15 cellular contexts compared by ENCODE assay signal in genomic region chr5:62124266-62124665, GRCh38.
DNase-seq lines count a peak whose midpoint lies in the region.
"Had no signal": no experiment of that assay in that cellular context is flagged by ENCODE, and none has a peak within 500 bp of the region (broad histone marks: within the 10 kb centered on the region; RNA-seq: fewer than 3 reads in every experiment).

No MANE protein-coding gene starts in this region.

- H2AFZ ChIP-seq in trophoblast cell (ENCODE audit: insufficient read depth, low read length, poor library complexity): no peak overlapping the region
- no peak overlapping the region for H2AFZ ChIP-seq in GM23248

- H3K18ac ChIP-seq in trophoblast cell (ENCODE audit: low read length): no peak overlapping the region

- no peak overlapping the region for H2AK5ac ChIP-seq in trophoblast cell (ENCODE audit: low read length)

- H2BK5ac ChIP-seq in trophoblast cell (ENCODE audit: low read depth, low read length, poor library complexity): no peak overlapping the region

- no peaks in the 10 kb centered on the region for H3K4me1 ChIP-seq in trophoblast cell (ENCODE audit: control insufficient read depth in 1 of 2, insufficient read depth in 2 of 2, low read length in 2 of 2)
- no peaks in the 10 kb centered on the region for H3K4me1 ChIP-seq in GM23248 (ENCODE audit: insufficient read depth)
- H3K4me1 ChIP-seq: SJCRH30 had no signal

- no peak overlapping the region for H3K4ac ChIP-seq in trophoblast cell (ENCODE audit: low read depth, low read length)

- H3K23ac ChIP-seq in trophoblast cell (ENCODE audit: low read length): no peak overlapping the region

- H4K91ac ChIP-seq in trophoblast cell (ENCODE audit: low read depth, low read length): no peak overlapping the region

- WGBS in trophoblast cell (ENCODE audit: extremely low coverage, insufficient coverage, insufficient read length): no CpG with 5 or more reads among the region's 6 CpGs
- 39 to 45% methylated on average over 6 of the region's 6 CpGs for WGBS in GM23248 (ENCODE audit: low coverage in 1 of 2, low lambda C conversion rate in 2 of 2, missing lambda C conversion rate in 2 of 2), 2 experiments

- H3K27ac ChIP-seq in trophoblast cell (ENCODE audit: low read depth, low read length) (no peak overlapping the region), GM23248 (no peak overlapping the region)
- H3K27ac ChIP-seq: BLaER1 treated with 17β-estradiol and CSF1 and Interleukin-3, amounts not matched to agents 10 nM and 100 nM; SJCRH30 had no signal

- no peak overlapping the region for H3K4me3 ChIP-seq in trophoblast cell (ENCODE audit: low read depth, low read length)
- no peak overlapping the region for H3K4me3 ChIP-seq in GM23248
- H3K4me3 ChIP-seq: BLaER1 treated with 17β-estradiol and CSF1 and Interleukin-3, amounts not matched to agents 10 nM and 100 nM; K562; SJCRH30 had no signal

- no peaks in the 10 kb centered on the region for H3K27me3 ChIP-seq in trophoblast cell (ENCODE audit: insufficient read depth, low read length)
- no peaks in the 10 kb centered on the region for H3K27me3 ChIP-seq in GM23248 (replicated peaks; ENCODE audit: insufficient read depth)
- H3K27me3 ChIP-seq: BLaER1 treated with 17β-estradiol and CSF1 and Interleukin-3, amounts not matched to agents 10 nM and 100 nM; SJCRH30 had no signal

- DNase-seq in COR-L47 (lab: John Stamatoyannopoulos, UW) (peak; percentile 71), NCI-H1092 (lab: John Stamatoyannopoulos, UW) (peak; percentile 52), NCI-H748 treated with DMSO at 0.1 percent for 48 hours (lab: John Stamatoyannopoulos, UW) (peak; percentile 14), iPS-NIHi11 (ENCODE audit: low spot score) (peak; percentile 24), trophoblast cell (no peak), GM23248 (no peak), medulla oblongata (ENCODE audit: extremely low spot score) (no peak)
- DNase-seq: CD8-positive, alpha-beta T cell; DMS79; NCI-H1436; NCI-H1930; NCI-H510A; SJCRH30 had no signal

- no peak overlapping the region for H4K8ac ChIP-seq in trophoblast cell (ENCODE audit: low read depth, low read length)

- H3K9ac ChIP-seq in trophoblast cell (ENCODE audit: low read length) (no peak overlapping the region), GM23248 (no peak overlapping the region)
- H3K9ac ChIP-seq: BLaER1 treated with 17β-estradiol and CSF1 and Interleukin-3, amounts not matched to agents 10 nM and 100 nM had no signal

- H3K9me3 ChIP-seq in trophoblast cell (ENCODE audit: insufficient read depth, low read depth, low read length) (peaks cover 5% of the 10 kb centered on the region), GM23248 (ENCODE audit: low read depth) (no peaks in the 10 kb centered on the region)
- H3K9me3 ChIP-seq: SJCRH30 had no signal

- no peaks in the 10 kb centered on the region for H3K9me2 ChIP-seq in GM23248 (ENCODE audit: insufficient read depth)

- no peak overlapping the region for H3K4me2 ChIP-seq in trophoblast cell (ENCODE audit: low read length)
- no peak overlapping the region for H3K4me2 ChIP-seq in GM23248 (ENCODE audit: unreplicated experiment)
- H3K4me2 ChIP-seq: BLaER1 treated with 17β-estradiol and CSF1 and Interleukin-3, amounts not matched to agents 10 nM and 100 nM had no signal

- in situ Hi-C loops in GM23248 (cut with MboI): no loop called here

- no peaks in the 10 kb centered on the region for H4K20me1 ChIP-seq in GM23248 (ENCODE audit: insufficient read depth)
- H4K20me1 ChIP-seq: BLaER1 treated with 17β-estradiol and CSF1 and Interleukin-3, amounts not matched to agents 10 nM and 100 nM had no signal

- H3F3A ChIP-seq in GM23248 (ENCODE audit: insufficient read depth): no peaks in the 10 kb centered on the region

- H3K36me3 ChIP-seq in trophoblast cell (ENCODE audit: control insufficient read depth in 1 of 2, insufficient read depth in 2 of 2, low read length in 2 of 2) (no peaks in the 10 kb centered on the region), GM23248 (ENCODE audit: low read depth) (no peaks in the 10 kb centered on the region)
- H3K36me3 ChIP-seq: BLaER1 treated with 17β-estradiol and CSF1 and Interleukin-3, amounts not matched to agents 10 nM and 100 nM; SJCRH30 had no signal

- no peak overlapping the region for H4K12ac ChIP-seq in trophoblast cell (ENCODE audit: low read depth, low read length)

- no peak overlapping the region for H2BK120ac ChIP-seq in trophoblast cell (ENCODE audit: insufficient read depth, low read length, poor library complexity)

- H2BK12ac ChIP-seq in trophoblast cell (ENCODE audit: low read length): no peak overlapping the region

- no peaks in the 10 kb centered on the region for H3K79me1 ChIP-seq in trophoblast cell (ENCODE audit: low read length)

- no peak overlapping the region for H3K14ac ChIP-seq in trophoblast cell (ENCODE audit: low read length)

- H3K79me2 ChIP-seq in trophoblast cell (ENCODE audit: control insufficient read depth, insufficient read depth, low read length, poor library complexity): no peaks in the 10 kb centered on the region
- no peaks in the 10 kb centered on the region for H3K79me2 ChIP-seq in GM23248 (ENCODE audit: insufficient read depth)

Comparison
In these comparisons a context has a peak if more than half of its experiments do, and no peak if none do; other contexts are left out.
1. DNase-seq: peak in COR-L47 (single experiment), NCI-H1092 (single experiment), NCI-H748 treated with DMSO at 0.1 percent for 48 hours (single experiment) and iPS-NIHi11 (single experiment); none in trophoblast cell (0 of 2), GM23248 (single experiment) and medulla oblongata (single experiment).